1 cellular context compared by ENCODE assay signal in genomic region chr17:80931421-80932265, GRCh38.
TF ChIP-seq lines count a peak whose summit lies in the region.

No MANE protein-coding gene starts in this region.

TF ChIP-seq in HCT116, 20 proteins besides CTCF, POLR2A, EP300 and RAD21 (continued from another document):
- TF ChIP-seq, protein P1, sequence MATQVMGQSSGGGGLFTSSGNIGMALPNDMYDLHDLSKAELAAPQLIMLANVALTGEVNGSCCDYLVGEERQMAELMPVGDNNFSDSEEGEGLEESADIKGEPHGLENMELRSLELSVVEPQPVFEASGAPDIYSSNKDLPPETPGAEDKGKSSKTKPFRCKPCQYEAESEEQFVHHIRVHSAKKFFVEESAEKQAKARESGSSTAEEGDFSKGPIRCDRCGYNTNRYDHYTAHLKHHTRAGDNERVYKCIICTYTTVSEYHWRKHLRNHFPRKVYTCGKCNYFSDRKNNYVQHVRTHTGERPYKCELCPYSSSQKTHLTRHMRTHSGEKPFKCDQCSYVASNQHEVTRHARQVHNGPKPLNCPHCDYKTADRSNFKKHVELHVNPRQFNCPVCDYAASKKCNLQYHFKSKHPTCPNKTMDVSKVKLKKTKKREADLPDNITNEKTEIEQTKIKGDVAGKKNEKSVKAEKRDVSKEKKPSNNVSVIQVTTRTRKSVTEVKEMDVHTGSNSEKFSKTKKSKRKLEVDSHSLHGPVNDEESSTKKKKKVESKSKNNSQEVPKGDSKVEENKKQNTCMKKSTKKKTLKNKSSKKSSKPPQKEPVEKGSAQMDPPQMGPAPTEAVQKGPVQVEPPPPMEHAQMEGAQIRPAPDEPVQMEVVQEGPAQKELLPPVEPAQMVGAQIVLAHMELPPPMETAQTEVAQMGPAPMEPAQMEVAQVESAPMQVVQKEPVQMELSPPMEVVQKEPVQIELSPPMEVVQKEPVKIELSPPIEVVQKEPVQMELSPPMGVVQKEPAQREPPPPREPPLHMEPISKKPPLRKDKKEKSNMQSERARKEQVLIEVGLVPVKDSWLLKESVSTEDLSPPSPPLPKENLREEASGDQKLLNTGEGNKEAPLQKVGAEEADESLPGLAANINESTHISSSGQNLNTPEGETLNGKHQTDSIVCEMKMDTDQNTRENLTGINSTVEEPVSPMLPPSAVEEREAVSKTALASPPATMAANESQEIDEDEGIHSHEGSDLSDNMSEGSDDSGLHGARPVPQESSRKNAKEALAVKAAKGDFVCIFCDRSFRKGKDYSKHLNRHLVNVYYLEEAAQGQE (IDR thresholded peaks at IDR 0.05; ENCODE audit: low read depth) = no peak
- TF ChIP-seq JUND (IDR thresholded peaks at IDR 0.05) (no peak), EZH2phosphoT487 (IDR thresholded peaks at IDR 0.05; ENCODE audit: borderline replicate concordance) (no peak), SRF (IDR thresholded peaks at IDR 0.05; ENCODE audit: low read depth) (no peak), POLR2AphosphoS5 (IDR thresholded peaks at IDR 0.05; ENCODE audit: low read depth, low read length) (no peak), ZBTB33 (IDR thresholded peaks at IDR 0.05; ENCODE audit: extremely low read depth, insufficient replicate concordance, low read length) (no peak), ELF1 (IDR thresholded peaks at IDR 0.05; ENCODE audit: borderline replicate concordance, low read depth) (no peak), ZNF274 (IDR thresholded peaks at IDR 0.05; ENCODE audit: low read depth, low read length) (no peak), SIN3A (IDR thresholded peaks at IDR 0.05; ENCODE audit: low read depth) (no peak), ZFX (IDR thresholded peaks at IDR 0.05) (no peak), ATF3 (IDR thresholded peaks at IDR 0.05) (no peak), CEBPB (IDR thresholded peaks at IDR 0.05; ENCODE audit: low read depth) (no peak)
